Comparison of ENCODE assay signal across 21 cellular contexts in genomic region chr10:51920672-51921071, GRCh38.
A peak's percentile ranks its signal among the peaks of the same experiment; 100 is the strongest.
DNase-seq lines count a peak whose midpoint lies in the region; ATAC-seq, FAIRE-seq and TF ChIP-seq lines count a peak whose summit lies in the region.
"Had no signal": no experiment of that assay in that cellular context is flagged by ENCODE, and none has a peak within 500 bp of the region (broad histone marks: within the 10 kb centered on the region; RNA-seq: fewer than 3 reads in every experiment).

No MANE protein-coding gene starts in this region.

- no peak for TF ChIP-seq CTCF in GM12878 (IDR thresholded peaks at IDR 0.05 in 2 of 3, conservative IDR thresholded peaks at IDR 0.05 in 1 of 3; ENCODE audit: control insufficient read depth in 2 of 3, extremely low read depth in 1 of 3, insufficient read depth in 1 of 3, low read depth in 3 of 3, low read length in 3 of 3)

- POLR2A ChIA-PET in GM12878 (lab: Charles Lee) = no interaction called here

- FAIRE-seq in GM12878 (lab: Jason Lieb, UNC) = no peak
- FAIRE-seq: D721Med, GM18507, HepG2, HTR-8/SVneo had no signal

- H3K9me3 ChIP-seq in GM12878 (replicated peaks; ENCODE audit: control insufficient read depth, insufficient read depth, low read length) = no peaks in the 10 kb centered on the region

- CTCF ChIA-PET in GM12878 (lab: Yijun Ruan, JAX) = no interaction called here

- TF ChIP-seq EP300 in GM12878 (IDR thresholded peaks at IDR 0.05; ENCODE audit: borderline replicate concordance in 1 of 2, control insufficient read depth in 1 of 2, low read depth in 2 of 2, low read length in 2 of 2) = no peak

- H3K27ac ChIP-seq in GM12878 (ENCODE audit: control insufficient read depth, insufficient read depth) (no peak overlapping the region), caudate nucleus (ENCODE audit: low read depth, low read length) (no peak overlapping the region)
- H3K27ac ChIP-seq: 22Rv1, KMS-11 had no signal

- DNase-seq in GM12878 (ENCODE audit: low read depth, low spot score) = no peak
- no peak for DNase-seq in sciatic nerve (ENCODE audit: low spot score)
- DNase-seq in caudate nucleus (lab: John Stamatoyannopoulos, UW) = no peak
- DNase-seq in NCI-H1092 (lab: John Stamatoyannopoulos, UW) = no peak
- no peak for DNase-seq in stimulated activated CD4-positive, alpha-beta T cell treated with anti-CD3 and anti-CD28 coated beads, Interleukin-15, amount 100 ng/mL, for 24 hours
- DNase-seq: CD8-positive, alpha-beta T cell; COR-L47; DMS153; DND-41; GF-D8; GOT3; H9 had no signal

- intact Hi-C loops in GM12878 (cut with micrococcal nuclease; ENCODE audit: unreplicated experiment) (no loop called here), sciatic nerve (cut with DNase I) (no loop called here)

- no peak for TF ChIP-seq RAD21 in GM12878 (IDR thresholded peaks at IDR 0.05; ENCODE audit: insufficient read depth, low read depth, low read length)

- no TSS peak for BruUV-seq in GM12878 (replicated peaks; lab: Mats Ljungman, UMichigan)

- no peaks in the 10 kb centered on the region for H3K79me2 ChIP-seq in GM12878 (ENCODE audit: control insufficient read depth, insufficient read depth, low read length)

- RAD21 ChIA-PET in GM12878 (lab: Charles Lee; ENCODE audit: unreplicated experiment) = no interaction called here

- no peak overlapping the region for H3K4me3 ChIP-seq in GM12878

- TF ChIP-seq POLR2A in GM12878 (IDR thresholded peaks at IDR 0.05; ENCODE audit: low read depth, low read length) = no peak

- SMC1A ChIA-PET in GM12878 (lab: Charles Lee; ENCODE audit: uncharacterized antibody, unreplicated experiment) = no interaction called here

- no peaks in the 10 kb centered on the region for H4K20me1 ChIP-seq in GM12878 (ENCODE audit: control insufficient read depth, insufficient read depth)

- no peak overlapping the region for H2AFZ ChIP-seq in GM12878 (ENCODE audit: control insufficient read depth, low read depth, low read length)

- no peak overlapping the region for H3K9ac ChIP-seq in GM12878 (ENCODE audit: control insufficient read depth, insufficient read depth, low read length)
- H3K9ac ChIP-seq: KMS-11 had no signal

- ATAC-seq in GM18502 (IDR thresholded peaks at IDR 0.05; ENCODE audit: poor library complexity, unreplicated experiment) (peak; percentile 50), GM21526 (IDR thresholded peaks at IDR 0.05; ENCODE audit: low FRiP score, unreplicated experiment) (peak; percentile 42), HG02885 (IDR thresholded peaks at IDR 0.05; ENCODE audit: poor library complexity, unreplicated experiment) (peak; percentile 63), GM12878 (no peak), sciatic nerve (no peak)
- ATAC-seq: CD8-positive, alpha-beta T cell; HepG2 had no signal

- no peaks in the 10 kb centered on the region for H3K27me3 ChIP-seq in GM12878 (replicated peaks in 1 of 2; ENCODE audit: control insufficient read depth in 2 of 2, insufficient read depth in 2 of 2, low read length in 1 of 2)

- H3K4me2 ChIP-seq in GM12878 (ENCODE audit: control insufficient read depth, insufficient read depth) = no peak overlapping the region
- H3K4me2 ChIP-seq: KMS-11 had no signal

- no peaks in the 10 kb centered on the region for H3K4me1 ChIP-seq in GM12878 (ENCODE audit: control insufficient read depth, insufficient read depth, low read length)

- in situ Hi-C loops in GM12878 (cut with MboI) = no loop called here

- H3K36me3 ChIP-seq in GM12878 (ENCODE audit: control insufficient read depth in 2 of 2, insufficient read depth in 2 of 2, low read length in 1 of 2) = no peaks in the 10 kb centered on the region

TF ChIP-seq in GM12878, 131 proteins besides CTCF, POLR2A, EP300 and RAD21:
- TF ChIP-seq MEF2A (IDR thresholded peaks at IDR 0.05; ENCODE audit: insufficient read depth, low read depth, low read length) = peak; percentile 49; the same call in 1 of the 2 replicates
- no peak for TF ChIP-seq CREB1 (IDR thresholded peaks at IDR 0.05; ENCODE audit: low read depth)

Comparison
In these comparisons a context has a peak if more than half of its experiments do, and no peak if none do; other contexts are left out.
1. ATAC-seq: peak in GM18502 (single experiment), GM21526 (single experiment) and HG02885 (single experiment); none in GM12878 (single experiment) and sciatic nerve (single experiment).